Comparison of ENCODE assay signal across 1 cellular context in the genomic region with DNA sequence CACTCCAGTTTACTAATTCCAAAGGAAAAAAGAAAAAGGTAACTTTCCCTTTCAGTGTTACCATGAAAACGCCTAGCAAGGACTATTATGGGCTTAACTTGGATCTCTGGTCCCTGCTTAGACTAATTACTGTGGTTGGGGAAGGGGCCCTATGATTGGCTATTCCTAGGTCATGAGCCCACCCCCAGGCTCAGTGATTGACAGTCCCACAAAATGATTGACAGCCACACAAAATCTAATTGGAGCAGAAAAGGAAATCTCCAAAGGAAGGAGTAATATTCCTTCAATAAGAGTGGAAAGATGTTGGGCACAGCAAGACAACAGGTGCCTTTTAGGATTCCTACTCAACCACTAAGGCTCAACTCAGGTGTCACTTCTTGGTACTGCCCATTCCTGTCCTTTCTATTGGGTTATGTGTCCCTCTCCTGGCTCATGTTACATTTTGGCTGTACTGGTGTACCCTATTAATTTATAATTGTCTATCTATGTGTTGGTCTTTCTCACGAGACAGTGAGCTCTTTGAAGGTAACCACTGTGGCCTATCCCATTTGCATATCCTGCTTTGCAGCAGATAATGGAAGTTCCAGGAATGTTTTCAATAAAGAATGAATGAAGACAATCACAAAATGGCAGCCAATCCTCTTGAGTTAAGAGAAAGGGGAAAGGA.
TF ChIP-seq lines count a peak whose summit lies in the region.

No MANE protein-coding gene starts in this region.

TF ChIP-seq in K562, 482 proteins besides CTCF, POLR2A, EP300 and RAD21 (continued from another document):
- TF ChIP-seq, protein P1, sequence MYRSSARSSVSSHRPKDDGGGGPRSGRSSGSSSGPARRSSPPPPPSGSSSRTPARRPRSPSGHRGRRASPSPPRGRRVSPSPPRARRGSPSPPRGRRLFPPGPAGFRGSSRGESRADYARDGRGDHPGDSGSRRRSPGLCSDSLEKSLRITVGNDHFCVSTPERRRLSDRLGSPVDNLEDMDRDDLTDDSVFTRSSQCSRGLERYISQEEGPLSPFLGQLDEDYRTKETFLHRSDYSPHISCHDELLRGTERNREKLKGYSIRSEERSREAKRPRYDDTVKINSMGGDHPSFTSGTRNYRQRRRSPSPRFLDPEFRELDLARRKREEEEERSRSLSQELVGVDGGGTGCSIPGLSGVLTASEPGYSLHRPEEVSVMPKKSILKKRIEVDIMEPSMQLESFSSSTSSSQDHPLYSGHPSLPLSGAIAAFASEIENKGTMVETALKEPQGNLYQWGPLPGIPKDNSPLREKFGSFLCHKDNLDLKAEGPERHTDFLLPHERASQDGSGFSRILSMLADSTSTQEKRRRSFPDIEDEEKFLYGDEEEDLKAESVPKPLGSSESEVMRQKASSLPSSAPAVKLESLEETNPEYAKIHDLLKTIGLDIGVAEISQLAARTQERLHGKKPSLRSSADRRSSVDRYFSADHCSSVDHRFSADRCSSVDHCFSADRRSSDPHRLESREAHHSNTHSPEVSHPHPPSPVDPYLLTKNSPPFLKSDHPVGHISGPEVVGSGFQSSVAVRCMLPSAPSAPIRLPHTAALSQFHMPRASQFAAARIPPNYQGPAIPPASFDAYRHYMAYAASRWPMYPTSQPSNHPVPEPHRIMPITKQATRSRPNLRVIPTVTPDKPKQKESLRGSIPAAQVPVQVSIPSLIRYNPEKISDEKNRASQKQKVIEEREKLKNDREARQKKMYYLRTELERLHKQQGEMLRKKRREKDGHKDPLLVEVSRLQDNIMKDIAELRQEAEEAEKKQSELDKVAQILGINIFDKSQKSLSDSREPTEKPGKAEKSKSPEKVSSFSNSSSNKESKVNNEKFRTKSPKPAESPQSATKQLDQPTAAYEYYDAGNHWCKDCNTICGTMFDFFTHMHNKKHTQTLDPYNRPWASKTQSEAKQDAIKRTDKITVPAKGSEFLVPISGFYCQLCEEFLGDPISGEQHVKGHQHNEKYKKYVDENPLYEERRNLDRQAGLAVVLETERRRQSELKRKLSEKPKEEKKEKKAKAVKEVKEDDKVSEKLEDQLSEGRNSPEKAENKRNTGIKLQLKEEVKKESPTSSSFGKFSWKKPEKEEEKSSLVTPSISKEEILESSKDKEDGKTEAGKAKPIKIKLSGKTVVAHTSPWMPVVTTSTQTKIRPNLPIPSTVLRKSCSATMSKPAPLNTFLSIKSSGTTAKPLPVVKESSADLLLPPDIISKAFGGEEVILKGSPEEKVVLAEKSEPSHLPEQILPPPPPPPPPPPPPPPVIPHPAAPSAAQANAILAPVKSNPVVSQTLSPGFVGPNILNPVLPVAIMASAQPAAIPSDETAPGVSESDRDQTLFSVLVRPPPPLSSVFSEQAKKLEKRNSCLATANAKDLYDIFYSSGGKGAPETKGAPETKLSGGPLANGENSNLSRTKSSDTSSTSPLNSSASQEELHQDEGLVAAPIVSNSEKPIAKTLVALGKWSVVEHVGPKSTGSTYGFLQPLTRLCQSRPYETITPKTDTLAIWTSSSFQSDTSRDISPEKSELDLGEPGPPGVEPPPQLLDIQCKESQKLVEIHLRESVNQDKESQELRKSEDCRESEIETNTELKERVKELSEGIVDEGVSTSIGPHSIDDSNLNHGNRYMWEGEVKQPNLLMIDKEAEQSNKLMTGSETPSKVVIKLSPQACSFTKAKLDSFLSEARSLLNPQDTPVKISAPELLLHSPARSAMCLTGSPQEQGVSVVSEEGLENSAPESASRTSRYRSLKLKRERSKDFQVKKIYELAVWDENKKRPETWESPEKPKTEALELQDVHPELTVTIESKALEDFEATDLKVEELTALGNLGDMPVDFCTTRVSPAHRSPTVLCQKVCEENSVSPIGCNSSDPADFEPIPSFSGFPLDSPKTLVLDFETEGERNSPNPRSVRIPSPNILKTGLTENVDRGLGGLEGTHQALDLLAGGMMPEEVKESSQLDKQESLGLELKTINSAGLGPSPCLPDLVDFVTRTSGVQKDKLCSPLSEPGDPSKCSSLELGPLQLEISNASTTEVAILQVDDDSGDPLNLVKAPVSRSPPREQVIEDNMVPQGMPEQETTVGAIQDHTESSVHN (IDR thresholded peaks at IDR 0.05; ENCODE audit: borderline replicate concordance in 1 of 2, low read depth in 1 of 2) = no peak
- peak; percentile 98 for TF ChIP-seq PKNOX1 (IDR thresholded peaks at IDR 0.05)
- no peak for TF ChIP-seq HNRNPH1 (optimal IDR thresholded peaks at IDR 0.05; ENCODE audit: low read depth, low read length)
- no peak for TF ChIP-seq ZNF592 (IDR thresholded peaks at IDR 0.05)
- TF ChIP-seq SNIP1 (IDR thresholded peaks at IDR 0.05; ENCODE audit: low read depth) = no peak
- no peak for TF ChIP-seq SMARCA5 (IDR thresholded peaks at IDR 0.05)
- no peak for TF ChIP-seq RBM14 (IDR thresholded peaks at IDR 0.05; ENCODE audit: borderline replicate concordance, insufficient read depth, low read depth, low read length)
- TF ChIP-seq PML (IDR thresholded peaks at IDR 0.05; ENCODE audit: low read length) = no peak
- TF ChIP-seq EZH2 (IDR thresholded peaks at IDR 0.05; ENCODE audit: borderline replicate concordance, low read depth, low read length) = no peak
- no peak for TF ChIP-seq DPF2 (IDR thresholded peaks at IDR 0.05)
- TF ChIP-seq USF2 (CRISPR knock-in tag; IDR thresholded peaks at IDR 0.05) = 0 out of 2 replicates have a peak, but pooled peaks have one; percentile 14
